ENCODE assay signal across 9 cellular contexts in the genomic region with DNA sequence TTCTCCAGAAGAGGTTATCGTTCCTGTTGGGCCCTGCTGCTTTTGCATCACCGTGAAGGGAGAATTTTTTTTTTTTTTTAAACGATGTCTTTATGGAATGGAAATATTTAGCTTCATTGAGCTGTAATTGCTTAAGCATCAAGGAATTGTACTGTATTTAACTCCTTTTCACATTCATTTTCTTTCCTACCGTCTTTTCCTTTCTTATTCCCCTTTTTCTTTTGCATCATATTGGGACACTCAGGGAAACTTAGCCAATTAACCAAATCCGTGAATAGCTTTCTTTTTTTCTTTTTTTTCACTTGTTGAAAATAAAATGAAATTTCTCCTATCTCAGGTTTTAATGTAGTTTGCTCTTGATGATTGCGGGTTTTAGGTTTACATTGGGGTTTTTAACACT. TPM values are rescaled to one million over a fixed set of nuclear protein-coding genes. Genes with fewer than 3 reads are reported as not detected.
DNase-seq lines count a peak whose midpoint lies in the region; ATAC-seq, FAIRE-seq and TF ChIP-seq lines count a peak whose summit lies in the region.
"Had no signal": no experiment of that assay in that cellular context is flagged by ENCODE, and none has a peak within 500 bp of the region (broad histone marks: within the 10 kb centered on the region; RNA-seq: fewer than 3 reads in every experiment).

No MANE protein-coding gene starts in this region.

- no peak for ATAC-seq in activated CD8-positive, alpha-beta T cell treated with anti-CD3 and anti-CD28 coated beads, Interleukin-2, amount 10 ng/mL, durations not matched to agents 7 days and 5 days
- no peak for ATAC-seq in stimulated activated naive B cell treated with anti-CD40 and anti-IgM and Interleukin-4, amounts not matched to agents 10 μg/mL and 1 μg/mL and 100 μg/mL, for 72 hours (replicated peaks)
- ATAC-seq in HG02798 (IDR thresholded peaks at IDR 0.05; ENCODE audit: poor library complexity, unreplicated experiment): no peak
- no peak for ATAC-seq in GM21723 (IDR thresholded peaks at IDR 0.05; ENCODE audit: unreplicated experiment)

- peak overlapping the region; percentile 90 for H3K27ac Mint-ChIP-seq in HFFc6
- peak overlapping the region; percentile 27 for H3K27ac Mint-ChIP-seq in activated CD8-positive, alpha-beta T cell treated with anti-CD3 and anti-CD28 coated beads, Interleukin-2, amount 10 ng/mL, durations not matched to agents 7 days and 5 days
- H3K27ac Mint-ChIP-seq in stimulated activated naive B cell treated with anti-CD40 and anti-IgM and Interleukin-4, amounts not matched to agents 10 μg/mL and 1 μg/mL and 100 μg/mL, for 72 hours: peak overlapping the region; percentile 56

- no CpG with 5 or more reads among the region's 6 CpGs for WGBS in iPS DF 6.9 (ENCODE audit: insufficient coverage, insufficient read length)

- FAIRE-seq in GM12892 (lab: Jason Lieb, UNC): no peak
- FAIRE-seq: frontal cortex had no signal

- TF ChIP-seq CTCF in HFFc6 (IDR thresholded peaks at IDR 0.05): no peak

- no peaks in the 10 kb centered on the region for H3K36me3 ChIP-seq in iPS DF 6.9 (ENCODE audit: control insufficient read depth, insufficient read depth, low read length)

- peak overlapping the region; percentile 97 for H3K4me3 Mint-ChIP-seq in HFFc6
- H3K4me3 Mint-ChIP-seq in activated CD8-positive, alpha-beta T cell treated with anti-CD3 and anti-CD28 coated beads, Interleukin-2, amount 10 ng/mL, durations not matched to agents 7 days and 5 days: peak overlapping the region; percentile 86
- H3K4me3 Mint-ChIP-seq in stimulated activated naive B cell treated with anti-CD40 and anti-IgM and Interleukin-4, amounts not matched to agents 10 μg/mL and 1 μg/mL and 100 μg/mL, for 72 hours: peak overlapping the region; percentile 97 to 99

- CTCF ChIA-PET in activated CD8-positive, alpha-beta T cell treated with anti-CD3 and anti-CD28 coated beads, Interleukin-2, amount 10 ng/mL, durations not matched to agents 7 days and 5 days (lab: Charles Lee): interaction anchor here (0.8 to 1.1 kb wide), 2 partner anchors 381 to 495 kb away, joined by 3 read pairs; partner anchors contain the start of gene LCMT1

- no peaks in the 10 kb centered on the region for H3K9me3 ChIP-seq in iPS DF 6.9 (ENCODE audit: control insufficient read depth, insufficient read depth, low read length)

- H3K4me1 Mint-ChIP-seq in HFFc6 (ENCODE audit: low read depth): peaks cover 47% of the 10 kb centered on the region
- peaks cover 28% of the 10 kb centered on the region for H3K4me1 Mint-ChIP-seq in activated CD8-positive, alpha-beta T cell treated with anti-CD3 and anti-CD28 coated beads, Interleukin-2, amount 10 ng/mL, durations not matched to agents 7 days and 5 days (ENCODE audit: low read depth)
- peaks cover 26 to 34% of the 10 kb centered on the region in 2 donors for H3K4me1 Mint-ChIP-seq in stimulated activated naive B cell treated with anti-CD40 and anti-IgM and Interleukin-4, amounts not matched to agents 10 μg/mL and 1 μg/mL and 100 μg/mL, for 72 hours

- H3K9me3 Mint-ChIP-seq in HFFc6: no peaks in the 10 kb centered on the region
- no peaks in the 10 kb centered on the region for H3K9me3 Mint-ChIP-seq in activated CD8-positive, alpha-beta T cell treated with anti-CD3 and anti-CD28 coated beads, Interleukin-2, amount 10 ng/mL, durations not matched to agents 7 days and 5 days (ENCODE audit: insufficient read depth)
- H3K9me3 Mint-ChIP-seq in stimulated activated naive B cell treated with anti-CD40 and anti-IgM and Interleukin-4, amounts not matched to agents 10 μg/mL and 1 μg/mL and 100 μg/mL, for 72 hours: no peaks in the 10 kb centered on the region

- H3K4me1 ChIP-seq in iPS DF 6.9 (ENCODE audit: control insufficient read depth, insufficient read depth, low read length): no peaks in the 10 kb centered on the region

- POLR2A ChIA-PET in activated CD8-positive, alpha-beta T cell treated with anti-CD3 and anti-CD28 coated beads, Interleukin-2, amount 10 ng/mL, durations not matched to agents 7 days and 5 days (lab: Charles Lee): interaction anchor here (0.6 to 1.5 kb wide), 4 partner anchors 13 to 192 kb away, joined by 3 to 5 read pairs (median 4); partner anchors contain the start of gene RBBP6

- no peak for TF ChIP-seq POLR2A in GM12892 (IDR thresholded peaks at IDR 0.05; ENCODE audit: low read depth, low read length)

- no peak overlapping the region for H3K27ac ChIP-seq in iPS DF 6.9 (ENCODE audit: low read length)

- H3K27me3 Mint-ChIP-seq in HFFc6 (ENCODE audit: insufficient read depth): no peaks in the 10 kb centered on the region
- H3K27me3 Mint-ChIP-seq in activated CD8-positive, alpha-beta T cell treated with anti-CD3 and anti-CD28 coated beads, Interleukin-2, amount 10 ng/mL, durations not matched to agents 7 days and 5 days (ENCODE audit: low read depth): peaks cover 2% of the 10 kb centered on the region
- H3K27me3 Mint-ChIP-seq in stimulated activated naive B cell treated with anti-CD40 and anti-IgM and Interleukin-4, amounts not matched to agents 10 μg/mL and 1 μg/mL and 100 μg/mL, for 72 hours: no peaks in the 10 kb centered on the region

- DNase-seq in HFFc6: no peak
- no peak for DNase-seq in activated CD8-positive, alpha-beta T cell treated with anti-CD3 and anti-CD28 coated beads, Interleukin-2, amount 10 ng/mL, durations not matched to agents 7 days and 5 days
- DNase-seq in iPS DF 6.9 (ENCODE audit: low read depth, low spot score): no peak
- no peak for DNase-seq in stimulated activated naive B cell treated with anti-CD40 and anti-IgM and Interleukin-4, amounts not matched to agents 10 μg/mL and 1 μg/mL and 100 μg/mL, for 72 hours
- no peak for DNase-seq in SW 1271 (lab: John Stamatoyannopoulos, UW)
- DNase-seq in GM12892 (ENCODE audit: insufficient read length): no peak

- no peaks in the 10 kb centered on the region for H3K27me3 ChIP-seq in iPS DF 6.9 (ENCODE audit: control insufficient read depth, insufficient read depth, low read length)

- H3K4me3 ChIP-seq in iPS DF 6.9 (ENCODE audit: low read length): peak overlapping the region; percentile 95; the same call in 1 of the 2 replicates

- H3K36me3 Mint-ChIP-seq in HFFc6 (ENCODE audit: low read depth): peaks cover 34% of the 10 kb centered on the region
- H3K36me3 Mint-ChIP-seq in activated CD8-positive, alpha-beta T cell treated with anti-CD3 and anti-CD28 coated beads, Interleukin-2, amount 10 ng/mL, durations not matched to agents 7 days and 5 days (ENCODE audit: low read depth): peaks cover 35% of the 10 kb centered on the region
- H3K36me3 Mint-ChIP-seq in stimulated activated naive B cell treated with anti-CD40 and anti-IgM and Interleukin-4, amounts not matched to agents 10 μg/mL and 1 μg/mL and 100 μg/mL, for 72 hours: peaks cover 17 to 27% of the 10 kb centered on the region in 2 donors

RNA-seq across cellular contexts. Expression of gene TNRC6A, which starts 1.5 kb away (rescaled TPM):
- 10 to 100 TPM; 40.7 to 49.3 (median 41.7) TPM for total RNA-seq in HFFc6 (2021; fragmentation: NEBNext Ultra II Directional; extraction: Animal tissue kit (Norgen Biotek cat#: 25700))
- total RNA-seq in activated CD8-positive, alpha-beta T cell treated with anti-CD3 and anti-CD28 coated beads, Interleukin-2, amount 10 ng/mL, durations not matched to agents 7 days and 5 days: 10 to 100 TPM; 28.8 to 28.9 TPM
- polyA plus RNA-seq in GM12892 (2012; ENCODE audit: missing spikeins): 12.4 TPM

Comparison
In these comparisons a context has a peak if more than half of its experiments do, and no peak if none do; other contexts are left out.
1. H3K27ac Mint-ChIP-seq: peak in every context shown above with its lines; median percentile 90 in HFFc6; 56 in stimulated activated naive B cell treated with anti-CD40 and anti-IgM and Interleukin-4, amounts not matched to agents 10 μg/mL and 1 μg/mL and 100 μg/mL, for 72 hours; 27 in activated CD8-positive, alpha-beta T cell treated with anti-CD3 and anti-CD28 coated beads, Interleukin-2, amount 10 ng/mL, durations not matched to agents 7 days and 5 days.